ENCODE assay signal across 12 cellular contexts in the genomic region with DNA sequence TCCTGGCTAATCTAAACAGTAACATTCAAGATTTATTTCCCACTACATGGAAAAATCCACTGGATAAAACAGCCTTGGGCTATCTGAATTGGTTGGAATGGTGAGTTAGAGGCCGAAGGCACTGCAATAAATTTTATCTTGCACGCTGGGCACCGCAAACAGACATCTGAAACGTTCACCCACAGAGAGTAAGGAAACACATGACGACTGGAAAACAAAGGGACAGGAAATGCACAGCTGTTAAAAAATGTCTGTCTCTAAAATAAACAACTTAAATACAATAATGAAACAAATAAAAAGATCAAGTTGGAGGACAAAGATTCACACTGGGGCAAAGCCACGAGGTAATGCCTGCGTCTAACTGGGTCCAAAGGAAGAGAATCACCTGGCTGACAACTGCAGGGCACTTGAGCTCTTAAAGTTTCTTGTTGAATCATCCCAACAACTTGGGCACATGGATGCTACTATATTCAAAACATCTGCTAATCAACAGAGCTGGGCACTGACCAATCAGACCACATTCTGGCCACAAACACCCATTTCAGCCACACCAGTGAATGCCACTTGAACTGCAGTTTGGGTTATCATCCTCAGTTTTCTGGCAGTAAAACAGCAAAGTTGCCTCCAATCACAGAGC. TPM values are rescaled to one million over a fixed set of nuclear protein-coding genes. Genes with fewer than 3 reads are reported as not detected.
DNase-seq lines count a peak whose midpoint lies in the region; ATAC-seq and TF ChIP-seq lines count a peak whose summit lies in the region.
"Had no signal": no experiment of that assay in that cellular context is flagged by ENCODE, and none has a peak within 500 bp of the region (broad histone marks: within the 10 kb centered on the region; RNA-seq: fewer than 3 reads in every experiment).

No MANE protein-coding gene starts in this region.

- no peaks in the 10 kb centered on the region for H3K27me3 ChIP-seq in adrenal gland
- H3K27me3 ChIP-seq in liver (ENCODE audit: control insufficient read depth in 4 of 4, insufficient read depth in 4 of 4, low read length in 3 of 4) = no peaks in the 10 kb centered on the region

- ATAC-seq in GM19463 (IDR thresholded peaks at IDR 0.05; ENCODE audit: unreplicated experiment) = no peak
- ATAC-seq in sciatic nerve = no peak
- ATAC-seq: GM12878 had no signal

- H3K27me3 Mint-ChIP-seq in type B pancreatic cell = no peaks in the 10 kb centered on the region
- H3K27me3 Mint-ChIP-seq: central memory CD8-positive, alpha-beta T cell had no signal

- intact Hi-C loops in adrenal gland (cut with DNase I) (no loop called here), sciatic nerve (cut with DNase I) (loop anchor here (10.0 kb wide), 1 partner anchor 175 kb away; no protein-coding TSS in a partner anchor)

- H3K27ac ChIP-seq in adrenal gland (peak overlapping the region in 3 of 5 donors; percentile 43 to 81 (median 50)), liver (ENCODE audit: low read depth in 1 of 2, low read length in 2 of 2) (peak overlapping the region; percentile 48 to 70)

- H3K4me1 Mint-ChIP-seq in type B pancreatic cell (ENCODE audit: unreplicated experiment) = peaks cover 36% of the 10 kb centered on the region
- H3K4me1 Mint-ChIP-seq: central memory CD8-positive, alpha-beta T cell had no signal

- H3K36me3 ChIP-seq in adrenal gland (replicated peaks in 1 of 2) = no peaks in the 10 kb centered on the region
- no peaks in the 10 kb centered on the region for H3K36me3 ChIP-seq in liver (ENCODE audit: control insufficient read depth in 4 of 4, insufficient read depth in 3 of 4, low read depth in 1 of 4, low read length in 3 of 4)

- H3K36me3 Mint-ChIP-seq in type B pancreatic cell = no peaks in the 10 kb centered on the region

- no peaks in the 10 kb centered on the region for H3K9me3 ChIP-seq in adrenal gland (replicated peaks in 1 of 3)
- H3K9me3 ChIP-seq in liver (ENCODE audit: control insufficient read depth in 4 of 4, low read length in 3 of 4) = no peaks in the 10 kb centered on the region

- no peak overlapping the region for H3K9ac ChIP-seq in liver (ENCODE audit: low read depth in 1 of 2, low read length in 2 of 2)

- H3K4me3 ChIP-seq in adrenal gland = no peak overlapping the region
- no peak overlapping the region for H3K4me3 ChIP-seq in liver (ENCODE audit: low read depth in 1 of 3, low read length in 3 of 3)
- H3K4me3 ChIP-seq: GM12878 had no signal

- TF ChIP-seq RAD21 in liver (IDR thresholded peaks at IDR 0.05) = no peak

- no peak overlapping the region for H3K4me3 Mint-ChIP-seq in type B pancreatic cell
- H3K4me3 Mint-ChIP-seq: central memory CD8-positive, alpha-beta T cell had no signal

- TF ChIP-seq POLR2A in adrenal gland (IDR thresholded peaks at IDR 0.05) = no peak

- H3K27ac Mint-ChIP-seq in type B pancreatic cell = peak overlapping the region; percentile 79

- peak; percentile 79 for DNase-seq in NCI-H510A treated with DMSO at 0.1 percent for 48 hours (lab: John Stamatoyannopoulos, UW)
- no peak for DNase-seq in NCI-H510A (lab: John Stamatoyannopoulos, UW)
- DNase-seq in adrenal gland = peak in 4 of 7 donors; percentile 25 to 55 (median 41)
- DNase-seq in type B pancreatic cell (ENCODE audit: extremely low spot score, unreplicated experiment) = no peak
- no peak for DNase-seq in sciatic nerve (ENCODE audit: low spot score)
- DNase-seq in SK-N-DZ (ENCODE audit: low spot score) = no peak
- DNase-seq: NCI-H1930; stimulated activated CD4-positive, alpha-beta T cell treated with anti-CD3 and anti-CD28 coated beads, Interleukin-12 subunit alpha, Interleukin-12 subunit beta, amount 100 ng/mL, for 4 hours had no signal

- TF ChIP-seq CTCF in adrenal gland (IDR thresholded peaks at IDR 0.05) (no peak), liver (IDR thresholded peaks at IDR 0.05; ENCODE audit: low read depth, low read length, missing input control) (no peak), type B pancreatic cell (conservative IDR thresholded peaks at IDR 0.05) (no peak)

- H3K4me1 ChIP-seq in adrenal gland (replicated peaks in 1 of 2) (peaks cover 26 to 41% of the 10 kb centered on the region in 2 donors), liver (ENCODE audit: control insufficient read depth in 4 of 4, insufficient read depth in 4 of 4, low read length in 3 of 4) (peaks cover 0 to 8% (median 0%) of the 10 kb centered on the region in 4 donors)

- WGBS in adrenal gland, 4 donors = 17 to 22% (median 21%) methylated on average over 7 of the region's 7 CpGs
- 63% methylated on average over 7 of the region's 7 CpGs for WGBS in liver

- H3K9me3 Mint-ChIP-seq in type B pancreatic cell = no peaks in the 10 kb centered on the region
- H3K9me3 Mint-ChIP-seq: central memory CD8-positive, alpha-beta T cell had no signal

TF ChIP-seq in liver, 16 proteins besides CTCF, POLR2A, EP300 and RAD21:
- TF ChIP-seq, protein P1, sequence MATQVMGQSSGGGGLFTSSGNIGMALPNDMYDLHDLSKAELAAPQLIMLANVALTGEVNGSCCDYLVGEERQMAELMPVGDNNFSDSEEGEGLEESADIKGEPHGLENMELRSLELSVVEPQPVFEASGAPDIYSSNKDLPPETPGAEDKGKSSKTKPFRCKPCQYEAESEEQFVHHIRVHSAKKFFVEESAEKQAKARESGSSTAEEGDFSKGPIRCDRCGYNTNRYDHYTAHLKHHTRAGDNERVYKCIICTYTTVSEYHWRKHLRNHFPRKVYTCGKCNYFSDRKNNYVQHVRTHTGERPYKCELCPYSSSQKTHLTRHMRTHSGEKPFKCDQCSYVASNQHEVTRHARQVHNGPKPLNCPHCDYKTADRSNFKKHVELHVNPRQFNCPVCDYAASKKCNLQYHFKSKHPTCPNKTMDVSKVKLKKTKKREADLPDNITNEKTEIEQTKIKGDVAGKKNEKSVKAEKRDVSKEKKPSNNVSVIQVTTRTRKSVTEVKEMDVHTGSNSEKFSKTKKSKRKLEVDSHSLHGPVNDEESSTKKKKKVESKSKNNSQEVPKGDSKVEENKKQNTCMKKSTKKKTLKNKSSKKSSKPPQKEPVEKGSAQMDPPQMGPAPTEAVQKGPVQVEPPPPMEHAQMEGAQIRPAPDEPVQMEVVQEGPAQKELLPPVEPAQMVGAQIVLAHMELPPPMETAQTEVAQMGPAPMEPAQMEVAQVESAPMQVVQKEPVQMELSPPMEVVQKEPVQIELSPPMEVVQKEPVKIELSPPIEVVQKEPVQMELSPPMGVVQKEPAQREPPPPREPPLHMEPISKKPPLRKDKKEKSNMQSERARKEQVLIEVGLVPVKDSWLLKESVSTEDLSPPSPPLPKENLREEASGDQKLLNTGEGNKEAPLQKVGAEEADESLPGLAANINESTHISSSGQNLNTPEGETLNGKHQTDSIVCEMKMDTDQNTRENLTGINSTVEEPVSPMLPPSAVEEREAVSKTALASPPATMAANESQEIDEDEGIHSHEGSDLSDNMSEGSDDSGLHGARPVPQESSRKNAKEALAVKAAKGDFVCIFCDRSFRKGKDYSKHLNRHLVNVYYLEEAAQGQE (IDR thresholded peaks at IDR 0.05) = no peak
- TF ChIP-seq FOXA2 (IDR thresholded peaks at IDR 0.05) (no peak), JUND (IDR thresholded peaks at IDR 0.05) (no peak), FOXA1 (IDR thresholded peaks at IDR 0.05) (no peak), NR2F2 (IDR thresholded peaks at IDR 0.05) (no peak), GABPA (IDR thresholded peaks at IDR 0.05 in 1 of 2, conservative IDR thresholded peaks at IDR 0.05 in 1 of 2) (no peak), HNF4G (IDR thresholded peaks at IDR 0.05) (no peak), SP1 (IDR thresholded peaks at IDR 0.05) (no peak), EGR1 (IDR thresholded peaks at IDR 0.05; ENCODE audit: low read depth in 2 of 2) (no peak)
- TF ChIP-seq, protein P2, sequence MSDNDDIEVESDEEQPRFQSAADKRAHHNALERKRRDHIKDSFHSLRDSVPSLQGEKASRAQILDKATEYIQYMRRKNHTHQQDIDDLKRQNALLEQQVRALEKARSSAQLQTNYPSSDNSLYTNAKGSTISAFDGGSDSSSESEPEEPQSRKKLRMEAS (IDR thresholded peaks at IDR 0.05) = no peak
- TF ChIP-seq, protein P3, sequence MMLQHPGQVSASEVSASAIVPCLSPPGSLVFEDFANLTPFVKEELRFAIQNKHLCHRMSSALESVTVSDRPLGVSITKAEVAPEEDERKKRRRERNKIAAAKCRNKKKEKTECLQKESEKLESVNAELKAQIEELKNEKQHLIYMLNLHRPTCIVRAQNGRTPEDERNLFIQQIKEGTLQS (IDR thresholded peaks at IDR 0.05) = no peak
- TF ChIP-seq, protein P4, sequence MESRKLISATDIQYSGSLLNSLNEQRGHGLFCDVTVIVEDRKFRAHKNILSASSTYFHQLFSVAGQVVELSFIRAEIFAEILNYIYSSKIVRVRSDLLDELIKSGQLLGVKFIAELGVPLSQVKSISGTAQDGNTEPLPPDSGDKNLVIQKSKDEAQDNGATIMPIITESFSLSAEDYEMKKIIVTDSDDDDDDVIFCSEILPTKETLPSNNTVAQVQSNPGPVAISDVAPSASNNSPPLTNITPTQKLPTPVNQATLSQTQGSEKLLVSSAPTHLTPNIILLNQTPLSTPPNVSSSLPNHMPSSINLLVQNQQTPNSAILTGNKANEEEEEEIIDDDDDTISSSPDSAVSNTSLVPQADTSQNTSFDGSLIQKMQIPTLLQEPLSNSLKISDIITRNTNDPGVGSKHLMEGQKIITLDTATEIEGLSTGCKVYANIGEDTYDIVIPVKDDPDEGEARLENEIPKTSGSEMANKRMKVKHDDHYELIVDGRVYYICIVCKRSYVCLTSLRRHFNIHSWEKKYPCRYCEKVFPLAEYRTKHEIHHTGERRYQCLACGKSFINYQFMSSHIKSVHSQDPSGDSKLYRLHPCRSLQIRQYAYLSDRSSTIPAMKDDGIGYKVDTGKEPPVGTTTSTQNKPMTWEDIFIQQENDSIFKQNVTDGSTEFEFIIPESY (IDR thresholded peaks at IDR 0.05) = no peak

RNA-seq across cellular contexts. Expression of a gene that starts 51.2 kb away (rescaled TPM):
- 1 to 10 TPM in 1 of 8 donors, under 1 TPM in 6, not detected in 1; 0.04 to 1.9 (median 0.12) TPM for total RNA-seq in adrenal gland
- polyA plus RNA-seq in adrenal gland = under 1 TPM; 0.10 to 0.40 (median 0.29) TPM
- total RNA-seq in liver = 1 to 10 TPM in 1 of 2 donors, under 1 TPM in 1; 0.19 to 1.5 TPM
- polyA plus RNA-seq in liver = under 1 TPM; 0.32 to 0.43 TPM
- total RNA-seq in type B pancreatic cell (ENCODE audit: low replicate concordance) = 3.2 and 6.4 TPM in 2 replicates
- 0.40 TPM for total RNA-seq in sciatic nerve
- 0.58 and 1.2 TPM in 2 replicates for polyA plus RNA-seq in SK-N-DZ (2014; cell fraction: cytosol; rRNA removed)
- polyA plus RNA-seq in SK-N-DZ (2014; cell fraction: nucleus; rRNA removed) = 1.7 and 2.0 TPM in 2 replicates

Comparison
In these comparisons a context has a peak if more than half of its experiments do, and no peak if none do; other contexts are left out.
1. DNase-seq: peak in NCI-H510A treated with DMSO at 0.1 percent for 48 hours (single experiment) and adrenal gland (4 of 7); none in NCI-H510A (single experiment), type B pancreatic cell (single experiment), sciatic nerve (single experiment) and SK-N-DZ (single experiment).